17 cellular contexts compared by ENCODE assay signal in the genomic region with DNA sequence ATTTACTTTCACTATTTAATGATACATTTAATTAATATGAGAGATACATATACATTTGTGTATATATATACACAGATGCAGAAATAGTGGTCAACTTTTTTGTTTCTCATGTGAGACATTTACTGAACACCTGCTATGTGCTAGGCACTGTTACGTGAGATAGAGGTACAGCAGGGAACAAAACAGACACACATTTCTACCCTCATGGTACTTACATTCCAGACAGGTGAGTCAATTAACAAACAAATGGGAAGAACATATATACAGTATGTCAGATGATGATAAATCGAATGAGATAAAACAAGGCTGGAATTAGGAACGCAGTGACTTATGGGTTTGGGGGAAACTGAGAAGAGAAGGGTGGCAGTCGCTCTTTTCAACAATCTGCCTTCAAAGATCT. TPM values are rescaled to one million over a fixed set of nuclear protein-coding genes. Genes with fewer than 3 reads are reported as not detected.
"Had no signal": no experiment of that assay in that cellular context is flagged by ENCODE, and none has a peak within 500 bp of the region (broad histone marks: within the 10 kb centered on the region; RNA-seq: fewer than 3 reads in every experiment).

No MANE protein-coding gene starts in this region.

- H3K27ac Mint-ChIP-seq: activated CD8-positive, alpha-beta T cell treated with anti-CD3 and anti-CD28 coated beads, Interleukin-2, amount 10 ng/mL, durations not matched to agents 7 days and 5 days; T-helper 17 cell; WTC11 had no signal

- H3K36me3 ChIP-seq: uterus had no signal

- ATAC-seq: activated CD8-positive, alpha-beta T cell treated with anti-CD3 and anti-CD28 coated beads, Interleukin-2, amount 10 ng/mL, durations not matched to agents 7 days and 5 days; esophagus mucosa; mucosa of descending colon; naive thymus-derived CD4-positive, alpha-beta T cell; pancreas; T-helper 17 cell; WTC11 had no signal

- H3K27me3 Mint-ChIP-seq: naive thymus-derived CD4-positive, alpha-beta T cell; T-helper 17 cell had no signal

- DNase-seq: activated CD4-positive, alpha-beta T cell treated with anti-CD3 and anti-CD28 coated beads for 48 hours; activated CD8-positive, alpha-beta T cell treated with anti-CD3 and anti-CD28 coated beads, Interleukin-2, amount 10 ng/mL, durations not matched to agents 7 days and 5 days; hippocampal formation; left ventricle myocardium inferior; mucosa of descending colon; naive thymus-derived CD4-positive, alpha-beta T cell; pancreas; stimulated activated CD4-positive, alpha-beta T cell treated with anti-CD3 and anti-CD28 coated beads, Interleukin-1b, Interleukin-23, amount 100 ng/mL, for 48 hours; T-helper 17 cell; tibial artery; uterus had no signal

- H3K27me3 ChIP-seq: cardiac muscle cell, pancreas, tibial artery, uterus had no signal

- H3K4me3 ChIP-seq: cardiac muscle cell, left ventricle myocardium inferior, mucosa of descending colon, pancreas, tibial artery, uterus had no signal

- H3K4me3 Mint-ChIP-seq: activated CD8-positive, alpha-beta T cell treated with anti-CD3 and anti-CD28 coated beads, Interleukin-2, amount 10 ng/mL, durations not matched to agents 7 days and 5 days; naive thymus-derived CD4-positive, alpha-beta T cell; T-helper 17 cell; WTC11 had no signal

- H3K9me3 ChIP-seq: left ventricle myocardium inferior, mucosa of descending colon, pancreas, tibial artery, uterus had no signal

- H3K27ac ChIP-seq: cardiac muscle cell, left ventricle myocardium inferior, pancreas, tibial artery, uterus had no signal

- H3K9me3 Mint-ChIP-seq: WTC11 had no signal

RNA-seq across cellular contexts. Expression of a gene that starts 45.3 kb away (rescaled TPM):
- total RNA-seq: activated CD8-positive, alpha-beta T cell treated with anti-CD3 and anti-CD28 coated beads, Interleukin-2, amount 10 ng/mL, durations not matched to agents 7 days and 5 days; astrocyte; cardiac muscle cell; esophagus mucosa; fibroblast of villous mesenchyme; kidney epithelial cell; left ventricle myocardium inferior; mucosa of descending colon; naive thymus-derived CD4-positive, alpha-beta T cell; pancreas; T-helper 17 cell; WTC11 had no signal
- polyA plus RNA-seq: naive thymus-derived CD4-positive, alpha-beta T cell had no signal
